ENCODE assay signal across 30 cellular contexts in genomic region chr5:143170104-143170503, GRCh38.
"Had no signal": no experiment of that assay in that cellular context is flagged by ENCODE, and none has a peak within 500 bp of the region (broad histone marks: within the 10 kb centered on the region; RNA-seq: fewer than 3 reads in every experiment).

No MANE protein-coding gene starts in this region.

- H3K9me3 Mint-ChIP-seq: activated CD4-positive, alpha-beta T cell treated with anti-CD3 and anti-CD28 coated beads, Interleukin-2, amount 10 ng/mL, durations not matched to agents 24 days and 14 days; activated naive CD4-positive, alpha-beta T cell treated with anti-CD3 and anti-CD28 coated beads for 36 hours; activated naive CD4-positive, alpha-beta T cell treated with anti-CD3 and anti-CD28 coated beads, Interleukin-2, amount 50 U/mL, for 72 hours; activated T-cell treated with anti-CD3 and anti-CD28 coated beads, Interleukin-2, amount 50 U/mL, for 4 hours; activated T-helper 1 cell treated with anti-CD3 and anti-CD28 coated beads, Interleukin-12 subunit alpha, Interleukin-12 subunit beta, Interleukin-2, Interleukin-4 antibody, amounts not matched to agents 30 ng/mL and 10 ng/mL and 1 ng/mL, durations not matched to agents 14 hours and 24 hours and 36 hours; T-helper 1 cell treated with Interleukin-12 subunit alpha and Interleukin-12 subunit beta and Interleukin-4 antibody, amounts not matched to agents 30 μg/mL and 1 μg/mL, for 36 hours; T-helper 2 cell treated with Interferon-gamma antibody and Interleukin-4, amounts not matched to agents 5 μg/mL and 100 μg/mL, for 36 hours had no signal

- H3K9me3 ChIP-seq: adrenal gland, body of pancreas, SJSA1, SK-N-SH had no signal

- H2AFZ ChIP-seq: PC-9 had no signal

- H3K27me3 ChIP-seq: adrenal gland, body of pancreas, SJSA1 had no signal

- H3K9ac ChIP-seq: SK-N-SH had no signal

- ATAC-seq: activated CD8-positive, alpha-beta T cell treated with anti-CD3 and anti-CD28 coated beads, Interleukin-2, amount 10 ng/mL, durations not matched to agents 7 days and 5 days; activated naive CD4-positive, alpha-beta T cell treated with anti-CD3 and anti-CD28 coated beads, Interleukin-2, amount 50 U/mL, for 72 hours; activated T-cell treated with anti-CD3 and anti-CD28 coated beads, Interleukin-2, amount 50 U/mL, for 4 hours; body of pancreas had no signal

- H3K9me2 ChIP-seq: SK-N-SH had no signal

- H3K4me3 Mint-ChIP-seq: activated CD4-positive, alpha-beta T cell treated with anti-CD3 and anti-CD28 coated beads, Interleukin-2, amount 10 ng/mL, durations not matched to agents 24 days and 14 days; activated CD8-positive, alpha-beta T cell treated with anti-CD3 and anti-CD28 coated beads, Interleukin-2, amount 10 ng/mL, durations not matched to agents 7 days and 5 days; activated naive CD4-positive, alpha-beta T cell treated with anti-CD3 and anti-CD28 coated beads for 36 hours; activated T-cell treated with anti-CD3 and anti-CD28 coated beads, Interleukin-2, amount 50 U/mL, for 4 hours; activated T-helper 1 cell treated with anti-CD3 and anti-CD28 coated beads, Interleukin-12 subunit alpha, Interleukin-12 subunit beta, Interleukin-2, Interleukin-4 antibody, amounts not matched to agents 30 ng/mL and 10 ng/mL and 1 ng/mL, durations not matched to agents 14 hours and 24 hours and 36 hours; T-helper 1 cell treated with Interleukin-12 subunit alpha and Interleukin-12 subunit beta and Interleukin-4 antibody, amounts not matched to agents 30 μg/mL and 1 μg/mL, for 36 hours; T-helper 2 cell treated with Interferon-gamma antibody and Interleukin-4, amounts not matched to agents 5 μg/mL and 100 μg/mL, for 36 hours had no signal

- H3K27ac ChIP-seq: adrenal gland, body of pancreas, PC-9, SJSA1 had no signal

- H3K27ac Mint-ChIP-seq: activated CD4-positive, alpha-beta T cell treated with anti-CD3 and anti-CD28 coated beads, Interleukin-2, amount 10 ng/mL, durations not matched to agents 24 days and 14 days; activated CD8-positive, alpha-beta T cell treated with anti-CD3 and anti-CD28 coated beads, Interleukin-2, amount 10 ng/mL, durations not matched to agents 7 days and 5 days; activated naive CD4-positive, alpha-beta T cell treated with anti-CD3 and anti-CD28 coated beads for 36 hours; T-helper 1 cell treated with Interleukin-12 subunit alpha and Interleukin-12 subunit beta and Interleukin-4 antibody, amounts not matched to agents 30 μg/mL and 1 μg/mL, for 36 hours; T-helper 2 cell treated with Interferon-gamma antibody and Interleukin-4, amounts not matched to agents 5 μg/mL and 100 μg/mL, for 36 hours had no signal

- FAIRE-seq: astrocyte, bronchial epithelial cell, TTC549 had no signal

- DNase-seq: activated CD4-positive, alpha-beta T cell treated with anti-CD3 and anti-CD28 coated beads, Interleukin-2, amount 10 ng/mL, durations not matched to agents 24 days and 14 days; activated CD4-positive, alpha-beta T cell treated with anti-CD3 and anti-CD28 coated beads, Interleukin-2, amount 50 U/mL, for 48 hours; activated CD8-positive, alpha-beta memory T cell treated with anti-CD3 and anti-CD28 coated beads, Interleukin-2, amount 50 U/mL, for 4 hours; activated CD8-positive, alpha-beta T cell treated with anti-CD3 and anti-CD28 coated beads, Interleukin-2, amount 10 ng/mL, durations not matched to agents 7 days and 5 days; activated gamma-delta T cell treated with Interleukin-2 at 50 U/mL for 16 hours; activated naive CD4-positive, alpha-beta T cell treated with anti-CD3 and anti-CD28 coated beads for 36 hours; activated T-cell treated with anti-CD3 and anti-CD28 coated beads for 4 hours; activated T-cell treated with anti-CD3 and anti-CD28 coated beads, Interleukin-2, amount 50 U/mL, for 4 hours; adrenal gland; body of pancreas; caudate nucleus; NCI-H1048; NCI-H1436 treated with DMSO at 0.1 percent for 48 hours; NCI-H1694 treated with DMSO at 0.1 percent for 48 hours; NCI-H2029; NCI-H510A; NCI-H526; NCI-H748 treated with DMSO at 0.1 percent for 48 hours; NK-92 treated with Interleukin-12 subunit alpha and Interleukin-12 subunit beta, amount 100 ng/mL, for 24 hours; PC-9; SHP77 treated with DMSO at 0.1 percent for 48 hours; SK-N-SH had no signal

- H3K4me2 ChIP-seq: PC-9, SK-N-SH had no signal

- H3K36me3 Mint-ChIP-seq: activated naive CD4-positive, alpha-beta T cell treated with anti-CD3 and anti-CD28 coated beads, Interleukin-2, amount 50 U/mL, for 72 hours had no signal

- H3K4me3 ChIP-seq: adrenal gland, body of pancreas, PC-9, SJSA1 had no signal

- H3K27me3 Mint-ChIP-seq: activated CD4-positive, alpha-beta T cell treated with anti-CD3 and anti-CD28 coated beads, Interleukin-2, amount 10 ng/mL, durations not matched to agents 24 days and 14 days had no signal

- H3K4me1 ChIP-seq: adrenal gland had no signal

- H3K36me3 ChIP-seq: adrenal gland, SJSA1 had no signal
